In the genomic region with DNA sequence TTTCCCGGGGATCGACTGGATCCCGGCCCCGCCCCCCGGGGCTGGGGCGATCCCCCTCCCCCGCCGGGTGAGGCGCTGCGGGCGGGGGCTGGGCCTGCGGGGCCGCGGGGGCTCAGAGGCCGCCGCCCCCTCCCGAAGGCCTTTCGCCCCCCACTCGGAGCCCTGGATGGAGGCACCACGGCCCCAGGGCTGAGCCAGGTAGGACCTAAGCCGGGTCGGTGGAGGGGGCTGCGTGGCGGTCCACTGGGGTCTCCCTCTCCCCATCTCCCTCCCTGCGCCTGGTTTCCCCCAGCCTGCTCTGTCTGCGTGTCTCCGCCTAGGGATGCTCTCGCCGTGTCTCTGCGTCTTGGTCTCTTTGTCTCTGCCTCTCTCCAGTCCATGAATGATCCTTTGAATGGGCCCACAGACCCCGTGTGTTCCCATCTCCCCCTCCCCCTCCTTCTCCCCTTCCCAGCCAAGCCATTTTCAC, we compare ENCODE assay signal across 8 cellular contexts. TPM values are rescaled to one million over a fixed set of nuclear protein-coding genes. Genes with fewer than 3 reads are reported as not detected.
DNase-seq lines count a peak whose midpoint lies in the region; ATAC-seq, FAIRE-seq and TF ChIP-seq lines count a peak whose summit lies in the region.

No MANE protein-coding gene starts in this region.

- H4K20me1 ChIP-seq in K562 (replicated peaks; ENCODE audit: control insufficient read depth, insufficient read depth, low read length): no peaks in the 10 kb centered on the region

- FAIRE-seq in K562 (lab: Jason Lieb, UNC): no peak

- no peak for DNase-seq in activated CD4-positive, alpha-beta T cell treated with anti-CD3 and anti-CD28 coated beads, Interleukin-2, amount 10 ng/mL, durations not matched to agents 7 days and 5 days
- no peak for DNase-seq in activated CD4-positive, alpha-beta T cell treated with anti-CD3 and anti-CD28 coated beads, Interleukin-2, amount 50 U/mL, for 1 hour
- DNase-seq in K562 (ENCODE audit: extremely low read depth in 1 of 4, low spot score in 3 of 4): peak in 2 of 4 experiments; percentile 62 to 65
- DNase-seq in lower leg skin (ENCODE audit: low spot score in 2 of 2): no peak
- peak in 1 of 2 donors; percentile 14 for DNase-seq in tibial nerve (ENCODE audit: low spot score in 2 of 2)
- no peak for DNase-seq in HuH-7 (ENCODE audit: low spot score)
- no peak for DNase-seq in iPS-NIHi7 (ENCODE audit: extremely low spot score)

- peak overlapping the region; percentile 53 for H3K4me3 Mint-ChIP-seq in activated CD4-positive, alpha-beta T cell treated with anti-CD3 and anti-CD28 coated beads, Interleukin-2, amount 10 ng/mL, durations not matched to agents 7 days and 5 days

- in situ Hi-C loops in K562 (cut with MboI): no loop called here

- no peak for TF ChIP-seq EP300 in K562 (IDR thresholded peaks at IDR 0.05; ENCODE audit: low read length)
- TF ChIP-seq EP300 in tibial nerve (IDR thresholded peaks at IDR 0.05): no peak

- no peaks in the 10 kb centered on the region for H3K27me3 ChIP-seq in K562 (ENCODE audit: control insufficient read depth in 2 of 2, insufficient read depth in 2 of 2, low read length in 2 of 2)
- no peaks in the 10 kb centered on the region for H3K27me3 ChIP-seq in tibial nerve

- no peaks in the 10 kb centered on the region for H3K9me1 ChIP-seq in K562 (ENCODE audit: control insufficient read depth, insufficient read depth, low read length)

- peaks cover 12% of the 10 kb centered on the region for H3K27me3 Mint-ChIP-seq in activated CD4-positive, alpha-beta T cell treated with anti-CD3 and anti-CD28 coated beads, Interleukin-2, amount 10 ng/mL, durations not matched to agents 7 days and 5 days

- H3K9me3 ChIP-seq in K562 (replicated peaks; ENCODE audit: control insufficient read depth, insufficient read depth, low read depth, low read length): no peaks in the 10 kb centered on the region
- no peaks in the 10 kb centered on the region for H3K9me3 ChIP-seq in tibial nerve

- H3K27ac Mint-ChIP-seq in activated CD4-positive, alpha-beta T cell treated with anti-CD3 and anti-CD28 coated beads, Interleukin-2, amount 10 ng/mL, durations not matched to agents 7 days and 5 days: peak overlapping the region; percentile 60

- peak overlapping the region; percentile 81 for H2AFZ ChIP-seq in K562 (ENCODE audit: low read depth, low read length)

- peak overlapping the region; percentile 78 for H3K4me2 ChIP-seq in K562 (ENCODE audit: insufficient read depth, low read length)

- H3K9me3 Mint-ChIP-seq in activated CD4-positive, alpha-beta T cell treated with anti-CD3 and anti-CD28 coated beads, Interleukin-2, amount 10 ng/mL, durations not matched to agents 7 days and 5 days: no peaks in the 10 kb centered on the region

- peaks cover 11 to 19% of the 10 kb centered on the region in 2 experiments; a peak in 3 of 5 replicates for H3K4me1 ChIP-seq in K562 (replicated peaks in 1 of 2; ENCODE audit: control insufficient read depth in 2 of 2, insufficient read depth in 2 of 2, low read length in 2 of 2)
- H3K4me1 ChIP-seq in tibial nerve: peaks cover 0 to 56% (median 21%) of the 10 kb centered on the region in 4 donors

- CTCF ChIA-PET in activated CD4-positive, alpha-beta T cell treated with anti-CD3 and anti-CD28 coated beads, Interleukin-2, amount 10 ng/mL, durations not matched to agents 7 days and 5 days (lab: Charles Lee): no interaction called here
- CTCF ChIA-PET in K562 (lab: Yijun Ruan, JAX; ENCODE audit: low intra/inter-chr PET ratio): no interaction called here

- no TSS peak for BruUV-seq in K562 (replicated peaks; lab: Mats Ljungman, UMichigan)

- no CpG with 5 or more reads among the region's 31 CpGs for WGBS in K562 (ENCODE audit: insufficient coverage, low coverage, missing lambda C conversion rate)
- 12 to 21% methylated on average over 12 to 31 of the region's 31 CpGs for WGBS in lower leg skin, 2 donors
- 2 to 8% methylated on average over 22 to 29 of the region's 31 CpGs for WGBS in tibial nerve, 2 donors

- POLR2A ChIA-PET in activated CD4-positive, alpha-beta T cell treated with anti-CD3 and anti-CD28 coated beads, Interleukin-2, amount 10 ng/mL, durations not matched to agents 7 days and 5 days (lab: Charles Lee): no interaction called here
- POLR2A ChIA-PET in K562 (lab: Yijun Ruan, JAX): interaction anchor here (1.3 kb wide), 1 partner anchor 156 kb away, joined by 4 read pairs; the partner anchor contains the start of gene SENP3

- ATAC-seq in K562: no peak
- ATAC-seq in HG02763 (IDR thresholded peaks at IDR 0.05; ENCODE audit: unreplicated experiment): no peak

- peaks cover 3% of the 10 kb centered on the region for H3K36me3 Mint-ChIP-seq in activated CD4-positive, alpha-beta T cell treated with anti-CD3 and anti-CD28 coated beads, Interleukin-2, amount 10 ng/mL, durations not matched to agents 7 days and 5 days (ENCODE audit: low read depth)

- H3K27ac ChIP-seq in K562 (ENCODE audit: extremely low read depth, low read depth, low read length) (no peak overlapping the region), tibial nerve (peak overlapping the region; percentile 85 to 98 (median 94))

- no peak for TF ChIP-seq RAD21 in K562 (CRISPR knock-in tag; conservative IDR thresholded peaks at IDR 0.05 in 1 of 2, IDR thresholded peaks at IDR 0.05 in 1 of 2)

- TF ChIP-seq POLR2A in K562 (conservative IDR thresholded peaks at IDR 0.05): no peak
- no peak for TF ChIP-seq POLR2A in lower leg skin (IDR thresholded peaks at IDR 0.05)
- no peak for TF ChIP-seq POLR2A in tibial nerve (IDR thresholded peaks at IDR 0.05)

- intact Hi-C loops in K562 (cut with micrococcal nuclease) (no loop called here), lower leg skin (cut with DNase I; ENCODE audit: low total_unique reads) (no loop called here)

- peak overlapping the region; percentile 57 to 87; a peak in 3 of 4 replicates for H3K9ac ChIP-seq in K562 (ENCODE audit: insufficient read depth in 1 of 2, low read depth in 2 of 2, low read length in 2 of 2)

- peaks cover 26% of the 10 kb centered on the region for H3K4me1 Mint-ChIP-seq in activated CD4-positive, alpha-beta T cell treated with anti-CD3 and anti-CD28 coated beads, Interleukin-2, amount 10 ng/mL, durations not matched to agents 7 days and 5 days

- H3K36me3 ChIP-seq in K562 (ENCODE audit: control insufficient read depth, insufficient read depth, low read length): peaks cover 6% of the 10 kb centered on the region; the same call in 1 of the 3 replicates
- peaks cover 0 to 33% (median 0%) of the 10 kb centered on the region in 3 donors for H3K36me3 ChIP-seq in tibial nerve

- peaks cover 8% of the 10 kb centered on the region; the same call in 2 of the 3 replicates for H3K79me2 ChIP-seq in K562 (ENCODE audit: control insufficient read depth, insufficient read depth, low read length)

- TF ChIP-seq CTCF in K562 (IDR thresholded peaks at IDR 0.05 in 2 of 3, conservative IDR thresholded peaks at IDR 0.05 in 1 of 3; ENCODE audit: insufficient read depth in 2 of 3, low read depth in 1 of 3, low read length in 3 of 3): no peak
- TF ChIP-seq CTCF in lower leg skin (IDR thresholded peaks at IDR 0.05): no peak
- no peak for TF ChIP-seq CTCF in tibial nerve (IDR thresholded peaks at IDR 0.05)

- H3K4me3 ChIP-seq in K562 (peak overlapping the region; percentile 68), lower leg skin (ENCODE audit: low read depth, poor library complexity, severe bottlenecking) (peak overlapping the region; percentile 41), tibial nerve (peak overlapping the region; percentile 63 to 96 (median 70))

RNA-seq across cellular contexts. Expression of gene TMEM256, which starts 1.6 kb away (rescaled TPM):
- total RNA-seq in activated CD4-positive, alpha-beta T cell treated with anti-CD3 and anti-CD28 coated beads, Interleukin-2, amount 10 ng/mL, durations not matched to agents 7 days and 5 days: 10 to 100 TPM; 47.2 to 48.3 TPM
- total RNA-seq in K562 (2011; cell fraction: chromatin; rRNA removed; ENCODE audit: low replicate concordance): 11.4 and 30.5 TPM in 2 replicates
- 28.2 and 36.7 TPM in 2 replicates for total RNA-seq in K562 (2011; cell fraction: nucleolus; rRNA removed)
- total RNA-seq in K562 (2011; cell fraction: nucleoplasm; rRNA removed): 30.5 and 33.4 TPM in 2 replicates
- total RNA-seq in K562 (2014; rRNA removed) (69.4 and 91.5 TPM in 2 replicates), K562 (2014; rRNA removed; fragmentation: Illumina TruSeq; extraction: Trizol) (46.4 and 51.0 TPM in 2 replicates), K562 (2015; rRNA removed; fragmentation: Illumina TruSeq; extraction: Trizol) (52.1 and 59.6 TPM in 2 replicates), K562 (2021) (60.1 and 67.5 TPM in 2 replicates), lower leg skin (10 to 100 TPM; 56.1 to 90.8 (median 65.5) TPM), tibial nerve (100 to 1,000 TPM in 2 of 4 donors, 10 to 100 TPM in 2; 88.3 to 121 (median 103) TPM)
- polyA plus RNA-seq in K562 (2011; rRNA removed) (68.5 and 83.9 TPM in 2 replicates), K562 (2014; fragmentation: Illumina TruSeq; extraction: Trizol) (43.4 and 64.8 TPM in 2 replicates), K562 (2014; fragmentation: Nextera tagmentation; extraction: Ambion mirVana) (100 to 1,000 TPM; 114 to 117 TPM), K562 (2014; rRNA removed) (177 and 191 TPM in 2 replicates)
- 132 and 276 TPM in 2 replicates for polyA plus RNA-seq in K562 (2011; cell fraction: cytosol; rRNA removed)
- 66.7 and 70.5 TPM in 2 replicates for polyA plus RNA-seq in K562 (2011; cell fraction: nucleus; rRNA removed)
- 66.9 and 104 TPM in 2 replicates for polyA plus RNA-seq in K562 (2012)
- polyA minus RNA-seq in K562 (2011; rRNA and poly(A)+ RNA removed): 6.1 and 6.7 TPM in 2 replicates
- 13.7 and 17.3 TPM in 2 replicates for polyA minus RNA-seq in K562 (2011; cell fraction: cytosol; rRNA and poly(A)+ RNA removed)
- 7.5 and 16.7 TPM in 2 replicates for polyA minus RNA-seq in K562 (2011; cell fraction: nucleus; rRNA and poly(A)+ RNA removed)

RNA-seq across cellular contexts. Expression of gene NLGN2, which starts 2.2 kb away (rescaled TPM):
- 1 to 10 TPM in 1 of 2 experiments, under 1 TPM in 1; 0.89 to 1.4 TPM for total RNA-seq in activated CD4-positive, alpha-beta T cell treated with anti-CD3 and anti-CD28 coated beads, Interleukin-2, amount 10 ng/mL, durations not matched to agents 7 days and 5 days
- total RNA-seq in K562 (2011; cell fraction: chromatin; rRNA removed; ENCODE audit: low replicate concordance): 5.9 and 15.5 TPM in 2 replicates
- 7.2 and 9.2 TPM in 2 replicates for total RNA-seq in K562 (2011; cell fraction: nucleolus; rRNA removed)
- 7.3 and 7.6 TPM in 2 replicates for total RNA-seq in K562 (2011; cell fraction: nucleoplasm; rRNA removed)
- total RNA-seq in K562 (2014; rRNA removed) (0.77 and 1.1 TPM in 2 replicates), K562 (2014; rRNA removed; fragmentation: Illumina TruSeq; extraction: Trizol) (0.26 and 0.40 TPM in 2 replicates), K562 (2015; rRNA removed; fragmentation: Illumina TruSeq; extraction: Trizol) (0.72 and 0.87 TPM in 2 replicates), K562 (2021) (7.8 TPM in 2 replicates), lower leg skin (1 to 10 TPM; 5.5 to 9.6 (median 6.4) TPM), tibial nerve (10 to 100 TPM; 14.4 to 32.4 (median 23.9) TPM)
- polyA plus RNA-seq in K562 (2011; rRNA removed) (1.2 and 3.7 TPM in 2 replicates), K562 (2014; fragmentation: Illumina TruSeq; extraction: Trizol) (4.2 and 4.4 TPM in 2 replicates), K562 (2014; fragmentation: Nextera tagmentation; extraction: Ambion mirVana) (under 1 TPM; 0.11 to 0.15 TPM), K562 (2014; rRNA removed) (4.3 and 5.5 TPM in 2 replicates)
- 1.9 and 2.0 TPM in 2 replicates for polyA plus RNA-seq in K562 (2011; cell fraction: cytosol; rRNA removed)
- polyA plus RNA-seq in K562 (2011; cell fraction: nucleus; rRNA removed): 25.0 and 28.1 TPM in 2 replicates
- polyA plus RNA-seq in K562 (2012): 6.3 and 7.2 TPM in 2 replicates
- polyA minus RNA-seq in K562 (2011; rRNA and poly(A)+ RNA removed): 0.39 and 0.60 TPM in 2 replicates
- polyA minus RNA-seq in K562 (2011; cell fraction: cytosol; rRNA and poly(A)+ RNA removed): 1.8 and 3.2 TPM in 2 replicates
- 2.2 and 2.7 TPM in 2 replicates for polyA minus RNA-seq in K562 (2011; cell fraction: nucleus; rRNA and poly(A)+ RNA removed)

RNA-seq across cellular contexts. Expression of gene PLSCR3, which starts 11.1 kb away (rescaled TPM):
- 100 to 1,000 TPM; 151 to 161 TPM for total RNA-seq in activated CD4-positive, alpha-beta T cell treated with anti-CD3 and anti-CD28 coated beads, Interleukin-2, amount 10 ng/mL, durations not matched to agents 7 days and 5 days
- total RNA-seq in K562 (2011; cell fraction: chromatin; rRNA removed; ENCODE audit: low replicate concordance): 5.0 and 18.4 TPM in 2 replicates
- 13.3 and 16.2 TPM in 2 replicates for total RNA-seq in K562 (2011; cell fraction: nucleolus; rRNA removed)
- total RNA-seq in K562 (2011; cell fraction: nucleoplasm; rRNA removed): 11.7 and 13.0 TPM in 2 replicates
- total RNA-seq in K562 (2014; rRNA removed): 9.6 and 12.5 TPM in 2 replicates
- total RNA-seq in K562 (2014; rRNA removed; fragmentation: Illumina TruSeq; extraction: Trizol): 1.5 and 3.2 TPM in 2 replicates
- 3.2 and 4.4 TPM in 2 replicates for total RNA-seq in K562 (2015; rRNA removed; fragmentation: Illumina TruSeq; extraction: Trizol)
- total RNA-seq in K562 (2021): 12.1 and 13.8 TPM in 2 replicates
- polyA plus RNA-seq in K562 (2011; rRNA removed): 4.5 and 6.9 TPM in 2 replicates
- 11.0 and 27.3 TPM in 2 replicates for polyA plus RNA-seq in K562 (2011; cell fraction: cytosol; rRNA removed)
- 18.9 and 31.4 TPM in 2 replicates for polyA plus RNA-seq in K562 (2011; cell fraction: nucleus; rRNA removed)
- polyA plus RNA-seq in K562 (2012): 11.5 and 16.8 TPM in 2 replicates
- polyA plus RNA-seq in K562 (2014; fragmentation: Illumina TruSeq; extraction: Trizol): 16.0 and 16.8 TPM in 2 replicates
- polyA plus RNA-seq in K562 (2014; fragmentation: Nextera tagmentation; extraction: Ambion mirVana): 1 to 10 TPM; 3.2 to 3.3 TPM
- 12.8 and 15.7 TPM in 2 replicates for polyA plus RNA-seq in K562 (2014; rRNA removed)
- polyA minus RNA-seq in K562 (2011; rRNA and poly(A)+ RNA removed): 1.7 and 2.7 TPM in 2 replicates
- 5.7 and 6.5 TPM in 2 replicates for polyA minus RNA-seq in K562 (2011; cell fraction: cytosol; rRNA and poly(A)+ RNA removed)
- polyA minus RNA-seq in K562 (2011; cell fraction: nucleus; rRNA and poly(A)+ RNA removed): 4.6 and 4.8 TPM in 2 replicates
- 10 to 100 TPM; 21.6 to 38.1 (median 24.5) TPM for total RNA-seq in lower leg skin
- total RNA-seq in tibial nerve: 10 to 100 TPM; 28.7 to 55.5 (median 42.9) TPM

RNA-seq across cellular contexts. Expression of gene SPEM1, which starts 14.7 kb away (rescaled TPM):
- total RNA-seq in activated CD4-positive, alpha-beta T cell treated with anti-CD3 and anti-CD28 coated beads, Interleukin-2, amount 10 ng/mL, durations not matched to agents 7 days and 5 days: not detected
- total RNA-seq in K562 (2011; cell fraction: chromatin; rRNA removed; ENCODE audit: low replicate concordance): not detected in 2 replicates
- not detected in 2 replicates for total RNA-seq in K562 (2011; cell fraction: nucleolus; rRNA removed)
- total RNA-seq in K562 (2011; cell fraction: nucleoplasm; rRNA removed): not detected in 2 replicates
- not detected in 2 replicates for total RNA-seq in K562 (2014; rRNA removed)
- total RNA-seq in K562 (2014; rRNA removed; fragmentation: Illumina TruSeq; extraction: Trizol): not detected in 2 replicates
- not detected in 2 replicates for total RNA-seq in K562 (2015; rRNA removed; fragmentation: Illumina TruSeq; extraction: Trizol)
- not detected in 2 replicates for total RNA-seq in K562 (2021)
- not detected in 2 replicates for polyA plus RNA-seq in K562 (2011; rRNA removed)
- not detected in 2 replicates for polyA plus RNA-seq in K562 (2011; cell fraction: cytosol; rRNA removed)
- polyA plus RNA-seq in K562 (2011; cell fraction: nucleus; rRNA removed): not detected in 2 replicates
- polyA plus RNA-seq in K562 (2012): not detected in 2 replicates
- polyA plus RNA-seq in K562 (2014; fragmentation: Illumina TruSeq; extraction: Trizol): not detected in 2 replicates
- not detected for polyA plus RNA-seq in K562 (2014; fragmentation: Nextera tagmentation; extraction: Ambion mirVana)
- polyA plus RNA-seq in K562 (2014; rRNA removed): not detected in 2 replicates
- not detected in 2 replicates for polyA minus RNA-seq in K562 (2011; rRNA and poly(A)+ RNA removed)
- polyA minus RNA-seq in K562 (2011; cell fraction: cytosol; rRNA and poly(A)+ RNA removed): not detected in 2 replicates
- not detected in 2 replicates for polyA minus RNA-seq in K562 (2011; cell fraction: nucleus; rRNA and poly(A)+ RNA removed)
- not detected for total RNA-seq in lower leg skin
- total RNA-seq in tibial nerve: not detected

RNA-seq across cellular contexts. Expression of gene SPEM2, which starts 20.0 kb away (rescaled TPM):
- total RNA-seq in activated CD4-positive, alpha-beta T cell treated with anti-CD3 and anti-CD28 coated beads, Interleukin-2, amount 10 ng/mL, durations not matched to agents 7 days and 5 days: not detected
- not detected in 2 replicates for total RNA-seq in K562 (2011; cell fraction: chromatin; rRNA removed; ENCODE audit: low replicate concordance)
- total RNA-seq in K562 (2011; cell fraction: nucleolus; rRNA removed): not detected in 2 replicates
- not detected in 2 replicates for total RNA-seq in K562 (2011; cell fraction: nucleoplasm; rRNA removed)
- total RNA-seq in K562 (2014; rRNA removed) (not detected in 2 replicates), K562 (2014; rRNA removed; fragmentation: Illumina TruSeq; extraction: Trizol) (not detected in 2 replicates), K562 (2015; rRNA removed; fragmentation: Illumina TruSeq; extraction: Trizol) (not detected in 2 replicates), K562 (2021) (not detected in 2 replicates), lower leg skin (not detected), tibial nerve (not detected)
- polyA plus RNA-seq in K562 (2011; rRNA removed) (not detected in 2 replicates), K562 (2014; fragmentation: Illumina TruSeq; extraction: Trizol) (not detected in 2 replicates), K562 (2014; fragmentation: Nextera tagmentation; extraction: Ambion mirVana) (not detected), K562 (2014; rRNA removed) (not detected in 2 replicates)
- polyA plus RNA-seq in K562 (2011; cell fraction: cytosol; rRNA removed): 0.07 TPM in 1 of 2 replicates, not detected in the other
- polyA plus RNA-seq in K562 (2011; cell fraction: nucleus; rRNA removed): not detected in 2 replicates
- not detected in 2 replicates for polyA plus RNA-seq in K562 (2012)
- not detected in 2 replicates for polyA minus RNA-seq in K562 (2011; rRNA and poly(A)+ RNA removed)
- not detected in 2 replicates for polyA minus RNA-seq in K562 (2011; cell fraction: cytosol; rRNA and poly(A)+ RNA removed)
- polyA minus RNA-seq in K562 (2011; cell fraction: nucleus; rRNA and poly(A)+ RNA removed): not detected in 2 replicates
